1 cellular context compared by ENCODE assay signal in genomic region chr6:43105538-43106218, GRCh38.
TF ChIP-seq lines count a peak whose summit lies in the region.

No MANE protein-coding gene starts in this region.

TF ChIP-seq in HEK293, 187 proteins besides CTCF, POLR2A, EP300 and RAD21 (continued from another document):
- TF ChIP-seq, protein P1, sequence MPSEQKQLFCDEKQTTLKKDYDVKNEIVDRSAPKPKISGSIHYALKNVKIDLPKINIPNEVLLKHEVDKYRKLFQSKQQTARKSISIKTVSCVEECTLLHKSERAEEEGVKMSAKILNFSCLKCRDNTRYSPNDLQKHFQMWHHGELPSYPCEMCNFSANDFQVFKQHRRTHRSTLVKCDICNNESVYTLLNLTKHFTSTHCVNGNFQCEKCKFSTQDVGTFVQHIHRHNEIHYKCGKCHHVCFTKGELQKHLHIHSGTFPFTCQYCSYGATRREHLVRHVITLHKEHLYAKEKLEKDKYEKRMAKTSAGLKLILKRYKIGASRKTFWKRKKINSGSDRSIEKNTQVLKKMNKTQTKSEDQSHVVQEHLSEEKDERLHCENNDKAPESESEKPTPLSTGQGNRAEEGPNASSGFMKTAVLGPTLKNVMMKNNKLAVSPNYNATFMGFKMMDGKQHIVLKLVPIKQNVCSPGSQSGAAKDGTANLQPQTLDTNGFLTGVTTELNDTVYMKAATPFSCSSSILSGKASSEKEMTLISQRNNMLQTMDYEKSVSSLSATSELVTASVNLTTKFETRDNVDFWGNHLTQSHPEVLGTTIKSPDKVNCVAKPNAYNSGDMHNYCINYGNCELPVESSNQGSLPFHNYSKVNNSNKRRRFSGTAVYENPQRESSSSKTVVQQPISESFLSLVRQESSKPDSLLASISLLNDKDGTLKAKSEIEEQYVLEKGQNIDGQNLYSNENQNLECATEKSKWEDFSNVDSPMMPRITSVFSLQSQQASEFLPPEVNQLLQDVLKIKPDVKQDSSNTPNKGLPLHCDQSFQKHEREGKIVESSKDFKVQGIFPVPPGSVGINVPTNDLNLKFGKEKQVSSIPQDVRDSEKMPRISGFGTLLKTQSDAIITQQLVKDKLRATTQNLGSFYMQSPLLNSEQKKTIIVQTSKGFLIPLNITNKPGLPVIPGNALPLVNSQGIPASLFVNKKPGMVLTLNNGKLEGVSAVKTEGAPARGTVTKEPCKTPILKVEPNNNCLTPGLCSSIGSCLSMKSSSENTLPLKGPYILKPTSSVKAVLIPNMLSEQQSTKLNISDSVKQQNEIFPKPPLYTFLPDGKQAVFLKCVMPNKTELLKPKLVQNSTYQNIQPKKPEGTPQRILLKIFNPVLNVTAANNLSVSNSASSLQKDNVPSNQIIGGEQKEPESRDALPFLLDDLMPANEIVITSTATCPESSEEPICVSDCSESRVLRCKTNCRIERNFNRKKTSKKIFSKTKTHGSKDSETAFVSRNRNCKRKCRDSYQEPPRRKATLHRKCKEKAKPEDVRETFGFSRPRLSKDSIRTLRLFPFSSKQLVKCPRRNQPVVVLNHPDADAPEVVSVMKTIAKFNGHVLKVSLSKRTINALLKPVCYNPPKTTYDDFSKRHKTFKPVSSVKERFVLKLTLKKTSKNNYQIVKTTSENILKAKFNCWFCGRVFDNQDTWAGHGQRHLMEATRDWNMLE (tag by site-specific recombination; conservative IDR thresholded peaks at IDR 0.05; ENCODE audit: low read depth) = no peak
